Comparison of ENCODE assay signal across 16 cellular contexts in the genomic region with DNA sequence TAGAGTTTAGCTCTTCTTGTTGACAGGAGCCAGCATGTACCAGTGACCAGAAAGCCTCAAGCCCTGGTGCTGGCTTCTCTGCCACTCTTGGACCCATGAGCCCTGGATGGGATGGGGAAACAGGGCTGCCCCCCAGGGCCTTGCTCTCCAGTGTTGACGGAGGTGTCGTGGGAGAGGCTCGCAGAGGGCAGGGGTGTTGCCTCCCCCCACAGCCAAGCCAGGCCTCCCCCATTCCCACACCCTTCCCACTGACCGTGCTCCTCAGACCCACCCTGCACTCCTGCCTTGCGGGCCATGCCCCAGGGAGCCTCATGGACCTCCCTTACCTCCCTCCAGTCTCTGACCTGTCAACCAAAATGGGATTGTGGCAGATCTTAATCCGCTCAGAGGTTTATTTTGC.
"Had no signal": no experiment of that assay in that cellular context is flagged by ENCODE, and none has a peak within 500 bp of the region (broad histone marks: within the 10 kb centered on the region; RNA-seq: fewer than 3 reads in every experiment).

No MANE protein-coding gene starts in this region.

- H3K27me3 Mint-ChIP-seq: activated CD4-positive, alpha-beta memory T cell treated with anti-CD3 and anti-CD28 coated beads for 36 hours; activated CD4-positive, alpha-beta T cell treated with anti-CD3 and anti-CD28 coated beads for 36 hours; dendritic cell treated with granulocyte-macrophage colony-stimulating factor and Interleukin-4, amounts not matched to agents 40 ng/mL and 50 ng/mL, for 4 days had no signal

- H3K4me1 Mint-ChIP-seq: activated CD4-positive, alpha-beta T cell treated with anti-CD3 and anti-CD28 coated beads for 36 hours had no signal

- H3K36me3 Mint-ChIP-seq: activated CD4-positive, alpha-beta memory T cell treated with anti-CD3 and anti-CD28 coated beads for 36 hours; activated naive CD8-positive, alpha-beta T cell; immature natural killer cell; mesothelial cell of epicardium; stimulated activated memory B cell treated with anti-CD40 and anti-IgM and Interleukin-4, amounts not matched to agents 10 μg/mL and 1 μg/mL and 100 μg/mL, for 72 hours had no signal

- H3K9me3 Mint-ChIP-seq: activated CD4-positive, alpha-beta memory T cell treated with anti-CD3 and anti-CD28 coated beads for 36 hours; activated T-helper 1 cell treated with anti-CD3 and anti-CD28 coated beads, Interleukin-12 subunit alpha, Interleukin-12 subunit beta, Interleukin-2, Interleukin-4 antibody, amounts not matched to agents 30 ng/mL and 10 ng/mL and 1 ng/mL, durations not matched to agents 14 hours and 24 hours and 36 hours; dendritic cell treated with granulocyte-macrophage colony-stimulating factor and Interleukin-4, amounts not matched to agents 40 ng/mL and 50 ng/mL, for 4 days; immature natural killer cell; mesothelial cell of epicardium; nephron progenitor cell; stimulated activated memory B cell treated with anti-CD40 and anti-IgM and Interleukin-4, amounts not matched to agents 10 μg/mL and 1 μg/mL and 100 μg/mL, for 72 hours had no signal

- ATAC-seq: activated CD4-positive, alpha-beta T cell treated with anti-CD3 and anti-CD28 coated beads for 36 hours; stimulated activated memory B cell treated with anti-CD40 and anti-IgM and Interleukin-4, amounts not matched to agents 10 μg/mL and 1 μg/mL and 100 μg/mL, for 72 hours had no signal

- DNase-seq: activated CD4-positive, alpha-beta memory T cell treated with anti-CD3 and anti-CD28 coated beads for 36 hours; activated CD4-positive, alpha-beta T cell treated with anti-CD3 and anti-CD28 coated beads for 36 hours; activated gamma-delta T cell treated with Interleukin-2 at 50 U/mL for 16 hours; effector memory CD4-positive, alpha-beta T cell; immature natural killer cell; nephron progenitor cell; occipital lobe; retina; stimulated activated CD4-positive, alpha-beta T cell treated with anti-CD3 and anti-CD28 coated beads, Interleukin-4, amount 100 ng/mL, for 24 hours; SW 1271; T-helper 2 cell had no signal

- H3K27ac Mint-ChIP-seq: activated CD4-positive, alpha-beta memory T cell treated with anti-CD3 and anti-CD28 coated beads for 36 hours; activated CD4-positive, alpha-beta T cell treated with anti-CD3 and anti-CD28 coated beads for 36 hours; activated naive CD8-positive, alpha-beta T cell; activated T-helper 1 cell treated with anti-CD3 and anti-CD28 coated beads, Interleukin-12 subunit alpha, Interleukin-12 subunit beta, Interleukin-2, Interleukin-4 antibody, amounts not matched to agents 30 ng/mL and 10 ng/mL and 1 ng/mL, durations not matched to agents 14 hours and 24 hours and 36 hours; dendritic cell treated with granulocyte-macrophage colony-stimulating factor and Interleukin-4, amounts not matched to agents 40 ng/mL and 50 ng/mL, for 4 days; immature natural killer cell; mesothelial cell of epicardium; nephron progenitor cell; stimulated activated memory B cell treated with anti-CD40 and anti-IgM and Interleukin-4, amounts not matched to agents 10 μg/mL and 1 μg/mL and 100 μg/mL, for 72 hours had no signal

- H3K4me3 Mint-ChIP-seq: activated CD4-positive, alpha-beta memory T cell treated with anti-CD3 and anti-CD28 coated beads for 36 hours; activated CD4-positive, alpha-beta T cell treated with anti-CD3 and anti-CD28 coated beads for 36 hours; activated naive CD8-positive, alpha-beta T cell; activated T-helper 1 cell treated with anti-CD3 and anti-CD28 coated beads, Interleukin-12 subunit alpha, Interleukin-12 subunit beta, Interleukin-2, Interleukin-4 antibody, amounts not matched to agents 30 ng/mL and 10 ng/mL and 1 ng/mL, durations not matched to agents 14 hours and 24 hours and 36 hours; dendritic cell treated with granulocyte-macrophage colony-stimulating factor and Interleukin-4, amounts not matched to agents 40 ng/mL and 50 ng/mL, for 4 days; immature natural killer cell; mesothelial cell of epicardium; nephron progenitor cell; stimulated activated memory B cell treated with anti-CD40 and anti-IgM and Interleukin-4, amounts not matched to agents 10 μg/mL and 1 μg/mL and 100 μg/mL, for 72 hours had no signal
